8 cellular contexts compared by ENCODE assay signal in genomic region chr20:37095609-37096414, GRCh38. TPM values are rescaled to one million over a fixed set of nuclear protein-coding genes. Genes with fewer than 3 reads are reported as not detected.
DNase-seq lines count a peak whose midpoint lies in the region; ATAC-seq and TF ChIP-seq lines count a peak whose summit lies in the region.

Gene RBL1, minus strand, starts transcription at chr20:37095997. Its CDS starts 69 bp downstream, at chr20:37095928.

- peaks cover 0 to 6% (median 0%) of the 10 kb centered on the region in 4 donors for H3K4me1 ChIP-seq in right lobe of liver

- ATAC-seq in GM19351 (IDR thresholded peaks at IDR 0.05; ENCODE audit: unreplicated experiment) (peak; percentile 69), HG03521 (IDR thresholded peaks at IDR 0.05; ENCODE audit: unreplicated experiment) (peak; percentile 64), right lobe of liver (peak; percentile 90 to 92 (median 92))

- TF ChIP-seq POLR2A in right lobe of liver (IDR thresholded peaks at IDR 0.05) = peak; percentile 31

- no peaks in the 10 kb centered on the region for H3K36me3 ChIP-seq in BJ (ENCODE audit: control insufficient read depth, insufficient read depth, low read length)
- no peaks in the 10 kb centered on the region for H3K36me3 ChIP-seq in right lobe of liver

- POLR2A ChIA-PET in BJ (lab: Charles Lee) = no interaction called here

- H3K9me3 ChIP-seq in right lobe of liver = no peaks in the 10 kb centered on the region

- H3K27me3 ChIP-seq in BJ (ENCODE audit: control insufficient read depth, insufficient read depth, low read length) (no peaks in the 10 kb centered on the region), dorsolateral prefrontal cortex (no peaks in the 10 kb centered on the region), right lobe of liver (no peaks in the 10 kb centered on the region)

- TF ChIP-seq CTCF in BJ (IDR thresholded peaks at IDR 0.05; ENCODE audit: insufficient read depth, low read depth, low read length) (peak; percentile 58), dorsolateral prefrontal cortex (IDR thresholded peaks at IDR 0.05 in 54 of 56, conservative IDR thresholded peaks at IDR 0.05 in 2 of 56; ENCODE audit: low read depth in 1 of 56, partially characterized antibody in 56 of 56) (peak; percentile 25 to 83 (median 60)), right lobe of liver (IDR thresholded peaks at IDR 0.05) (peak; percentile 33 to 39 (median 38))

- DNase-seq in BJ (ENCODE audit: low read depth) (peak; percentile 20), NCI-H748 (lab: John Stamatoyannopoulos, UW; ENCODE audit: unreplicated experiment) (peak; percentile 97), dorsolateral prefrontal cortex (peak; percentile 77 to 91 (median 85)), right lobe of liver (peak; percentile 82 to 86 (median 86))
- DNase-seq in activated CD4-positive, alpha-beta T cell treated with anti-CD3 and anti-CD28 coated beads, Interleukin-2, amount 50 U/mL, for 4 hours = peak; percentile 74 to 77
- peak; percentile 89 for DNase-seq in stimulated activated CD4-positive, alpha-beta T cell treated with anti-CD3 and anti-CD28 coated beads, Interleukin-4, amount 100 ng/mL, for 24 hours

- intact Hi-C loops in dorsolateral prefrontal cortex (cut with DNase I) (loop anchor here (1.0 to 10.0 kb wide), 5 partner anchors 79 to 429 kb away; partner anchors contain the start of genes MROH8 (in 2 of the 2), RPN2 (in 2 of the 2), BLCAP (in 1 of the 2) and NNAT (in 1 of the 2)), right lobe of liver (cut with DNase I) (no loop called here)

- H3K4me3 ChIP-seq in BJ (ENCODE audit: low read depth, low read length) (peak within 1 kb of the TSS; percentile 67), dorsolateral prefrontal cortex (peak within 1 kb of the TSS; percentile 70 to 100 (median 92)), right lobe of liver (peak within 1 kb of the TSS; percentile 57 to 96 (median 79))

- 0% methylated on average over 13 of the region's 58 CpGs for WGBS in right lobe of liver (ENCODE audit: insufficient coverage, low coverage, low lambda C conversion rate, missing lambda C conversion rate)

- H3K27ac ChIP-seq in dorsolateral prefrontal cortex (peak within 1 kb of the TSS in 56 of 59 donors; percentile 1 to 89 (median 70)), right lobe of liver (peak within 1 kb of the TSS; percentile 50 to 69 (median 62))

- CTCF ChIA-PET in BJ (lab: Yijun Ruan, JAX) = interaction anchor here (0.9 to 1.5 kb wide), 3 partner anchors 15 to 95 kb away, joined by 3 read pairs; partner anchors contain the start of genes MROH8 and RPN2

RNA-seq across cellular contexts. Expression of gene RBL1, which starts in this region (rescaled TPM):
- 2.2 and 3.8 TPM in 2 replicates for polyA plus RNA-seq in BJ (2011; rRNA removed)
- 2.1 and 2.6 TPM in 2 replicates for polyA minus RNA-seq in BJ (2011; rRNA and poly(A)+ RNA removed)
- total RNA-seq in dorsolateral prefrontal cortex (10 to 100 TPM in 17 of 120 experiments, 1 to 10 TPM in 103; 3.8 to 16.4 (median 7.5) TPM), right lobe of liver (1 to 10 TPM; 1.8 to 3.9 (median 2.2) TPM)

Comparison
In these comparisons a context has a peak if more than half of its experiments do, and no peak if none do; other contexts are left out.
1. Peak in every context shown above with its lines: DNase-seq, ATAC-seq, H3K4me3 ChIP-seq and H3K27ac ChIP-seq.
2. DNase-seq: peak in every context shown above with its lines; median percentile 97 in NCI-H748; 89 in stimulated activated CD4-positive, alpha-beta T cell treated with anti-CD3 and anti-CD28 coated beads, Interleukin-4, amount 100 ng/mL, for 24 hours; 86 in right lobe of liver; 85 in dorsolateral prefrontal cortex; 76 in activated CD4-positive, alpha-beta T cell treated with anti-CD3 and anti-CD28 coated beads, Interleukin-2, amount 50 U/mL, for 4 hours; 20 in BJ.
3. intact Hi-C loops: an anchor here in dorsolateral prefrontal cortex (1.0 to 10.0 kb wide); none called in right lobe of liver.